13 cellular contexts compared by ENCODE assay signal in the genomic region with DNA sequence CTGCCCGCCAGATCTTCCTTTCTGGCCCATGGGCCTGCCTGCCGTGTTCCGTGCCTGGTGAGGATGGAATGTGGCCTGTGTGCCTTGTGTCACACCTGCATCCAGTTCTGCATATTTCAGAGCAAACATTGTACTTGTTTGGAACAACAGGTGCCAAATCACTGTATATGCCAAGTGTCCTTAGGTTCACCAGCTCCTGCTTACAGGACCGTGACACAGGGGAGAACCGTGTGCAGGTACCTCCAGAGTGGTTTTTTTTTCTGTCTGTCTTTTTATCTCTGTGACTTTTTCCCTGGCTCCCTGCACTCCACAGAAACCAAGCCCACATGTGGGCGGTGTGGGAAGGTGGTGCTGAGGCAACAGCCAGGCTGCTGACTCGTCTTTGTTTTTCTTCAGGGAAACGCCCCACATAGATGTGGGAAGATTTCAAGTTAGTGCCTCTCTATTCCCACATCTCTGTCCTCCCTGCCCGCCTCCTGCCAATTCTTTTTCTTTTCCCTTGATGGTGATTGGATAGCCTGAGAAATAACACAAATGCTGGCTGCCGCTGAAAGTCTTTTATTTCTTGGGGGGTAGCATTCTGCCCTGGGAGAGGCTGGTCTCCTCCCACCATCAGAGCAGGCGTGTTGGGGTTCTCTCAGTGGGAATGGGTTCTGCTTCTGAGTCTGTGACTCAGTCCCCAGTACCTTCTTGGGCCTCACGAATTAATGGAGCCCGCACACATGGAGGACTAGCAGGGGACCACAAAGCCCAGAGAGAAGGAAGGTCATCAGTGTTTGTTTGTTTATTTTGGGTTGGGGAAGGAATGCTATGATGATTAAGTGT. TPM values are rescaled to one million over a fixed set of nuclear protein-coding genes. Genes with fewer than 3 reads are reported as not detected.
A peak's percentile ranks its signal among the peaks of the same experiment; 100 is the strongest.
DNase-seq lines count a peak whose midpoint lies in the region; ATAC-seq and TF ChIP-seq lines count a peak whose summit lies in the region.
"Had no signal": no experiment of that assay in that cellular context is flagged by ENCODE, and none has a peak within 500 bp of the region (broad histone marks: within the 10 kb centered on the region; RNA-seq: fewer than 3 reads in every experiment).

No MANE protein-coding gene starts in this region.

- peak overlapping the region; percentile 83 for H3K14ac ChIP-seq in IMR-90 (replicated peaks; ENCODE audit: low read depth, low read length)

- H3K27ac Mint-ChIP-seq in endodermal cell (peak overlapping the region; percentile 17), Calu3 (ENCODE audit: unreplicated experiment) (no peak overlapping the region)
- H3K27ac Mint-ChIP-seq: immature natural killer cell had no signal

- peak overlapping the region; percentile 87 for H2AK9ac ChIP-seq in IMR-90 (replicated peaks; ENCODE audit: low read depth, low read length, poor library complexity)

- peak overlapping the region; percentile 78 for H2BK120ac ChIP-seq in IMR-90 (ENCODE audit: low read depth, low read length)

- no peaks in the 10 kb centered on the region for H3K79me1 ChIP-seq in IMR-90 (ENCODE audit: low read depth in 1 of 2, low read length in 2 of 2)

- no TSS peak for BruUV-seq in IMR-90 (replicated peaks; lab: Mats Ljungman, UMichigan)
- no TSS peak for BruUV-seq in Calu3 (replicated peaks; lab: Mats Ljungman, UMichigan)

- intact Hi-C loops in IMR-90 (cut with micrococcal nuclease) (no loop called here), Calu3 (cut with micrococcal nuclease; ENCODE audit: unreplicated experiment) (no loop called here), testis (cut with DNase I; ENCODE audit: low total_unique reads) (no loop called here)

- H3K23ac ChIP-seq in IMR-90 (ENCODE audit: low read depth, low read length): no peak overlapping the region

- H3K4me1 Mint-ChIP-seq in endodermal cell: peaks cover 9% of the 10 kb centered on the region
- H3K4me1 Mint-ChIP-seq in Calu3 (ENCODE audit: low read depth, unreplicated experiment): peaks cover 33% of the 10 kb centered on the region
- H3K4me1 Mint-ChIP-seq: immature natural killer cell had no signal

- peak overlapping the region; percentile 55 for H3K18ac ChIP-seq in IMR-90 (ENCODE audit: low read depth, low read length)

- peak overlapping the region; percentile 71 for H3K4ac ChIP-seq in IMR-90 (ENCODE audit: low read depth, low read length)

- H2BK5ac ChIP-seq in IMR-90 (ENCODE audit: low read depth, low read length, poor library complexity, severe bottlenecking): no peak overlapping the region

- H2BK20ac ChIP-seq in IMR-90 (ENCODE audit: low read depth, low read length): peak overlapping the region; percentile 11

- peak overlapping the region; percentile 35 for H2AFZ ChIP-seq in IMR-90 (replicated peaks; ENCODE audit: low read length, poor library complexity)

- H3K27me3 Mint-ChIP-seq in endodermal cell (ENCODE audit: insufficient read depth): no peaks in the 10 kb centered on the region
- no peaks in the 10 kb centered on the region for H3K27me3 Mint-ChIP-seq in Calu3 (ENCODE audit: unreplicated experiment)

- peak overlapping the region in 1 of 2 experiments; percentile 78; a peak in 2 of 4 replicates for H4K8ac ChIP-seq in IMR-90 (ENCODE audit: low read depth in 2 of 2, low read length in 2 of 2)

- DNase-seq in ACHN: peak; percentile 41
- peak; percentile 74 for DNase-seq in IMR-90
- no peak for DNase-seq in endodermal cell
- peak in 31 of 56 donors; percentile 11 to 83 (median 44) for DNase-seq in nucleus accumbens (lab: John Stamatoyannopoulos, UW)
- no peak for DNase-seq in Calu3
- no peak for DNase-seq in GM19240 (ENCODE audit: insufficient read length, low spot score)
- DNase-seq in testis: no peak
- DNase-seq: activated gamma-delta T cell; immature natural killer cell; NK-92 treated with Interleukin-12 subunit alpha and Interleukin-12 subunit beta, amount 100 ng/mL, for 24 hours had no signal

- no peak overlapping the region for H3K4me2 ChIP-seq in IMR-90 (ENCODE audit: low read depth, low read length)

- CTCF ChIA-PET in IMR-90 (lab: Yijun Ruan, JAX): interaction anchor here (0.7 kb wide), 1 partner anchor 12 kb away, joined by 3 read pairs; no protein-coding TSS in a partner anchor
- CTCF ChIA-PET in Calu3 (lab: Charles Lee): interaction anchor here (0.5 kb wide), 1 partner anchor 94 kb away, joined by 4 read pairs; no protein-coding TSS in a partner anchor

- no peak overlapping the region for H3K56ac ChIP-seq in IMR-90 (ENCODE audit: extremely low read depth, insufficient read depth, low read length)

- H3K36me3 Mint-ChIP-seq in endodermal cell (ENCODE audit: low read depth) (no peaks in the 10 kb centered on the region), Calu3 (ENCODE audit: insufficient read depth, unreplicated experiment) (peaks cover 8% of the 10 kb centered on the region)

- in situ Hi-C loops in ACHN (cut with HindIII; ENCODE audit: low pct_ligation_motif_present, low pct_unique_long_range_greater_than_20kb, low sequenced_read_pairs) (no loop called here), IMR-90 (cut with MboI; ENCODE audit: low sequenced_read_pairs) (no loop called here)

- peak overlapping the region; percentile 93 for H2AK5ac ChIP-seq in IMR-90 (ENCODE audit: low read depth, low read length)

- peaks cover 37% of the 10 kb centered on the region for H3K4me1 ChIP-seq in IMR-90 (ENCODE audit: control insufficient read depth, insufficient read depth, low read length)
- H3K4me1 ChIP-seq in endodermal cell (ENCODE audit: control insufficient read depth, insufficient read depth, low read length): no peaks in the 10 kb centered on the region
- no peaks in the 10 kb centered on the region for H3K4me1 ChIP-seq in testis

- H4K91ac ChIP-seq in IMR-90 (ENCODE audit: insufficient read depth, low read depth, low read length): peak overlapping the region; percentile 72

- H3K27me3 ChIP-seq in IMR-90 (ENCODE audit: control insufficient read depth, insufficient read depth, low read length) (no peaks in the 10 kb centered on the region), endodermal cell (ENCODE audit: control insufficient read depth, insufficient read depth, low read length, poor library complexity, severe bottlenecking) (no peaks in the 10 kb centered on the region), testis (no peaks in the 10 kb centered on the region)

- H4K5ac ChIP-seq in IMR-90 (ENCODE audit: low read depth, low read length): peak overlapping the region; percentile 36; the same call in 1 of the 2 replicates

- no peaks in the 10 kb centered on the region for H3K9me3 Mint-ChIP-seq in endodermal cell
- H3K9me3 Mint-ChIP-seq in Calu3 (ENCODE audit: low read depth, unreplicated experiment): no peaks in the 10 kb centered on the region
- H3K9me3 Mint-ChIP-seq: immature natural killer cell had no signal

- TF ChIP-seq POLR2A in IMR-90 (IDR thresholded peaks at IDR 0.05; ENCODE audit: low read depth, low read length) (no peak), testis (IDR thresholded peaks at IDR 0.05) (no peak)

- H4K20me1 ChIP-seq in IMR-90 (ENCODE audit: insufficient read depth, low read length): no peaks in the 10 kb centered on the region

- H3K36me3 ChIP-seq in IMR-90 (ENCODE audit: control insufficient read depth, insufficient read depth, low read length) (no peaks in the 10 kb centered on the region), endodermal cell (ENCODE audit: control insufficient read depth, insufficient read depth, low read length) (no peaks in the 10 kb centered on the region), testis (ENCODE audit: low read depth, missing control alignments) (no peaks in the 10 kb centered on the region)

- no peak overlapping the region for H3K4me3 Mint-ChIP-seq in endodermal cell
- no peak overlapping the region for H3K4me3 Mint-ChIP-seq in Calu3 (ENCODE audit: low read depth, unreplicated experiment)
- H3K4me3 Mint-ChIP-seq: immature natural killer cell had no signal

- peak overlapping the region; percentile 4; the same call in 1 of the 3 replicates for H2BK15ac ChIP-seq in IMR-90 (ENCODE audit: low read depth, low read length)

- TF ChIP-seq CTCF in IMR-90 (conservative IDR thresholded peaks at IDR 0.05; ENCODE audit: low read depth, low read length) (no peak), endodermal cell (conservative IDR thresholded peaks at IDR 0.05) (no peak), Calu3 (IDR thresholded peaks at IDR 0.05; ENCODE audit: unreplicated experiment) (no peak), testis (IDR thresholded peaks at IDR 0.05) (no peak)

- WGBS in IMR-90 (ENCODE audit: extremely low coverage in 2 of 2, insufficient read length in 1 of 2), 2 experiments: no CpG with 5 or more reads among the region's 13 CpGs
- WGBS in endodermal cell (ENCODE audit: insufficient coverage in 1 of 2, insufficient read length in 1 of 2), 2 experiments: 83 to 86% methylated on average over 7 to 13 of the region's 13 CpGs
- 69 to 71% methylated on average over 12 to 13 of the region's 13 CpGs for WGBS in testis, 2 donors

- no peaks in the 10 kb centered on the region for H3K9me3 ChIP-seq in IMR-90 (ENCODE audit: control insufficient read depth, insufficient read depth, low read length)
- no peaks in the 10 kb centered on the region for H3K9me3 ChIP-seq in endodermal cell (ENCODE audit: control insufficient read depth, low read length)
- no peaks in the 10 kb centered on the region for H3K9me3 ChIP-seq in testis
- H3K9me3 ChIP-seq: psoas muscle had no signal

- H3K4me3 ChIP-seq in IMR-90 (ENCODE audit: insufficient read depth, low read depth, low read length) (no peak overlapping the region), endodermal cell (ENCODE audit: low read length) (no peak overlapping the region), testis (no peak overlapping the region)
- H3K4me3 ChIP-seq: GM12878, psoas muscle had no signal

- peaks cover 12% of the 10 kb centered on the region for H3K9me1 ChIP-seq in IMR-90 (ENCODE audit: insufficient read depth, low read length)

- POLR2A ChIA-PET in IMR-90 (lab: Charles Lee; ENCODE audit: unreplicated experiment): no interaction called here

- H3K27ac ChIP-seq in IMR-90 (ENCODE audit: insufficient read depth, low read length) (no peak overlapping the region), endodermal cell (ENCODE audit: low read depth, low read length) (no peak overlapping the region), testis (no peak overlapping the region)
- H3K27ac ChIP-seq: psoas muscle had no signal

- no peak for TF ChIP-seq RAD21 in IMR-90 (IDR thresholded peaks at IDR 0.05; ENCODE audit: low read length)

- H3K9ac ChIP-seq in IMR-90 (ENCODE audit: low read depth, low read length): no peak overlapping the region
- H3K9ac ChIP-seq in endodermal cell (ENCODE audit: extremely low read depth, low read length, poor library complexity, severe bottlenecking): no peak overlapping the region

- ATAC-seq in IMR-90 (ENCODE audit: low read depth) (no peak), HG03460 (IDR thresholded peaks at IDR 0.05; ENCODE audit: unreplicated experiment) (no peak)
- ATAC-seq: GM12878, psoas muscle had no signal

- dilution Hi-C loops in IMR-90 (cut with HindIII; ENCODE audit: low sequenced_read_pairs, unreplicated experiment): no loop called here

RNA-seq across cellular contexts. Expression of gene GRHL1, which starts 21.3 kb away (rescaled TPM):
- 0.18 and 0.56 TPM in 2 replicates for total RNA-seq in IMR-90 (2012; rRNA removed)
- polyA plus RNA-seq in IMR-90 (2012; rRNA removed): 0.21 and 0.26 TPM in 2 replicates
- 0.03 and 0.04 TPM in 2 replicates for polyA plus RNA-seq in IMR-90 (2012; cell fraction: cytosol; rRNA removed)
- 0.29 and 1.5 TPM in 2 replicates for polyA plus RNA-seq in IMR-90 (2012; cell fraction: nucleus; rRNA removed; ENCODE audit: low replicate concordance)
- 1 to 10 TPM; 2.7 to 2.9 TPM for total RNA-seq in endodermal cell
- polyA plus RNA-seq in endodermal cell (2013, experiment 1 of 2): 2.5 TPM
- polyA plus RNA-seq in endodermal cell (2013, experiment 2 of 2): 2.2 TPM
- 9.0 and 11.7 TPM in 2 replicates for total RNA-seq in Calu3 (2022)
- 1 to 10 TPM; 8.0 to 8.3 TPM for total RNA-seq in testis
- polyA plus RNA-seq in testis (ENCODE audit: insufficient read depth, low read depth, low replicate concordance): 4.6 TPM

Comparison
In these comparisons a context has a peak if more than half of its experiments do, and no peak if none do; other contexts are left out.
1. DNase-seq: peak in ACHN (single experiment), IMR-90 (single experiment) and nucleus accumbens (31 of 56); none in endodermal cell (single experiment), Calu3 (single experiment), GM19240 (single experiment) and testis (single experiment).